1 cellular context compared by ENCODE assay signal in the genomic region with DNA sequence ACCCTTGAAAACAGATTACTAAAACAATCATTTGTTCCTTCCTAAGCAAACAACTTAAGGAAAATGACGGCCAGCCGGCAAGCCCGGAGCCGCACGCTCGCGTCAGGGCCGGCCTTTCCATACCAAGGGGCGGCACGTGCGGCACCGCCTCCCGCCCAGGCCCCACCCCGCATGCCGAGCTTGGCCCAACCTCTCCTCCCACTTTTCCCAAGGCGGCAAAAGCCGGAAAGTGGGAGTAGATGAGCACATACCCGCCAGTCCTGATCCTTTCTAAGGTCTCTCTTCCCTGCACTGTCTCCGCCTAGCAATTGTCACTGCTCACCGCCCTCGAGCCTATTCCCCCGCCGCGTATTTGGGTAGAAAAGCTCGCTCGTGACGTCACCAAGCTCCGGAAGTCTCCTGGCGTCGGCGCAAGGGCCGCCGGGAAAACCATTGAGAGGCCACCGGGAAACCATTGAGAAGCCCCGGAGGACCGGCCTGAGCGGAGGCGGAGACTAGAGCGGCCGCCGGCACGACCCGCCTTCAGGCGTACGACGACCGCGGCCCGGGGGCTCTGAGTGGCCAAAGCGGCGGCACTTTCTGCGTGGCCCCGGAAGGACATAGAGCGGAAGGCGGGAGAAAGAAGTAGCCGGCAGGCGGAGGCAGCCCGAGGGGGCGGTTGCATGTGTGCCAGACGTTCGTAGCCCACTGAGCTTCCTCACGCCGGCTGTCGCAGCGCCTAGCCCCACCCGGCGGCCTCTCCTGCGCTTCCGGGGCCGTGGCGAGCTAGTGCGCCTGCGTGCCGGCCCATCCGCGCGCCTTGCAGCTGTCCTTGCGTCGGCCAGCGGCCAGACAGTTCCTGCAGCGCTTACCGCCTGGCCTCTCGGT.
TF ChIP-seq lines count a peak whose summit lies in the region.

A gene with protein sequence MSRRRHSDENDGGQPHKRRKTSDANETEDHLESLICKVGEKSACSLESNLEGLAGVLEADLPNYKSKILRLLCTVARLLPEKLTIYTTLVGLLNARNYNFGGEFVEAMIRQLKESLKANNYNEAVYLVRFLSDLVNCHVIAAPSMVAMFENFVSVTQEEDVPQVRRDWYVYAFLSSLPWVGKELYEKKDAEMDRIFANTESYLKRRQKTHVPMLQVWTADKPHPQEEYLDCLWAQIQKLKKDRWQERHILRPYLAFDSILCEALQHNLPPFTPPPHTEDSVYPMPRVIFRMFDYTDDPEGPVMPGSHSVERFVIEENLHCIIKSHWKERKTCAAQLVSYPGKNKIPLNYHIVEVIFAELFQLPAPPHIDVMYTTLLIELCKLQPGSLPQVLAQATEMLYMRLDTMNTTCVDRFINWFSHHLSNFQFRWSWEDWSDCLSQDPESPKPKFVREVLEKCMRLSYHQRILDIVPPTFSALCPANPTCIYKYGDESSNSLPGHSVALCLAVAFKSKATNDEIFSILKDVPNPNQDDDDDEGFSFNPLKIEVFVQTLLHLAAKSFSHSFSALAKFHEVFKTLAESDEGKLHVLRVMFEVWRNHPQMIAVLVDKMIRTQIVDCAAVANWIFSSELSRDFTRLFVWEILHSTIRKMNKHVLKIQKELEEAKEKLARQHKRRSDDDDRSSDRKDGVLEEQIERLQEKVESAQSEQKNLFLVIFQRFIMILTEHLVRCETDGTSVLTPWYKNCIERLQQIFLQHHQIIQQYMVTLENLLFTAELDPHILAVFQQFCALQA (plus strand): TSS at position 830 of the 867 bp plus-strand sequence. CDS start 61 bp downstream, outside the sequence.
A gene (minus strand): TSS at position 377 of the 867 bp plus-strand sequence. CDS start 5,806 bp downstream, outside the sequence.

TF ChIP-seq in K562, 482 proteins besides CTCF, POLR2A, EP300 and RAD21 (continued from another document and continues in another):
- TF ChIP-seq, protein P1, sequence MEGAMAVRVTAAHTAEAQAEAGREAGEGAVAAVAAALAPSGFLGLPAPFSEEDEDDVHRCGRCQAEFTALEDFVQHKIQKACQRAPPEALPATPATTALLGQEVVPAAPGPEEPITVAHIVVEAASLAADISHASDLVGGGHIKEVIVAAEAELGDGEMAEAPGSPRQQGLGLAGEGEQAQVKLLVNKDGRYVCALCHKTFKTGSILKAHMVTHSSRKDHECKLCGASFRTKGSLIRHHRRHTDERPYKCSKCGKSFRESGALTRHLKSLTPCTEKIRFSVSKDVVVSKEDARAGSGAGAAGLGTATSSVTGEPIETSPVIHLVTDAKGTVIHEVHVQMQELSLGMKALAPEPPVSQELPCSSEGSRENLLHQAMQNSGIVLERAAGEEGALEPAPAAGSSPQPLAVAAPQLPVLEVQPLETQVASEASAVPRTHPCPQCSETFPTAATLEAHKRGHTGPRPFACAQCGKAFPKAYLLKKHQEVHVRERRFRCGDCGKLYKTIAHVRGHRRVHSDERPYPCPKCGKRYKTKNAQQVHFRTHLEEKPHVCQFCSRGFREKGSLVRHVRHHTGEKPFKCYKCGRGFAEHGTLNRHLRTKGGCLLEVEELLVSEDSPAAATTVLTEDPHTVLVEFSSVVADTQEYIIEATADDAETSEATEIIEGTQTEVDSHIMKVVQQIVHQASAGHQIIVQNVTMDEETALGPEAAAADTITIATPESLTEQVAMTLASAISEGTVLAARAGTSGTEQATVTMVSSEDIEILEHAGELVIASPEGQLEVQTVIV (CRISPR knock-in tag; IDR thresholded peaks at IDR 0.05; ENCODE audit: borderline replicate concordance), result no peak
- no peak for TF ChIP-seq ZNF165 (CRISPR knock-in tag; IDR thresholded peaks at IDR 0.05; ENCODE audit: borderline replicate concordance)
- TF ChIP-seq ZNF133 (CRISPR knock-in tag; IDR thresholded peaks at IDR 0.05), result no peak
- TF ChIP-seq EGR1 (conservative IDR thresholded peaks at IDR 0.05), result peak; percentile 89
- TF ChIP-seq, protein P2, sequence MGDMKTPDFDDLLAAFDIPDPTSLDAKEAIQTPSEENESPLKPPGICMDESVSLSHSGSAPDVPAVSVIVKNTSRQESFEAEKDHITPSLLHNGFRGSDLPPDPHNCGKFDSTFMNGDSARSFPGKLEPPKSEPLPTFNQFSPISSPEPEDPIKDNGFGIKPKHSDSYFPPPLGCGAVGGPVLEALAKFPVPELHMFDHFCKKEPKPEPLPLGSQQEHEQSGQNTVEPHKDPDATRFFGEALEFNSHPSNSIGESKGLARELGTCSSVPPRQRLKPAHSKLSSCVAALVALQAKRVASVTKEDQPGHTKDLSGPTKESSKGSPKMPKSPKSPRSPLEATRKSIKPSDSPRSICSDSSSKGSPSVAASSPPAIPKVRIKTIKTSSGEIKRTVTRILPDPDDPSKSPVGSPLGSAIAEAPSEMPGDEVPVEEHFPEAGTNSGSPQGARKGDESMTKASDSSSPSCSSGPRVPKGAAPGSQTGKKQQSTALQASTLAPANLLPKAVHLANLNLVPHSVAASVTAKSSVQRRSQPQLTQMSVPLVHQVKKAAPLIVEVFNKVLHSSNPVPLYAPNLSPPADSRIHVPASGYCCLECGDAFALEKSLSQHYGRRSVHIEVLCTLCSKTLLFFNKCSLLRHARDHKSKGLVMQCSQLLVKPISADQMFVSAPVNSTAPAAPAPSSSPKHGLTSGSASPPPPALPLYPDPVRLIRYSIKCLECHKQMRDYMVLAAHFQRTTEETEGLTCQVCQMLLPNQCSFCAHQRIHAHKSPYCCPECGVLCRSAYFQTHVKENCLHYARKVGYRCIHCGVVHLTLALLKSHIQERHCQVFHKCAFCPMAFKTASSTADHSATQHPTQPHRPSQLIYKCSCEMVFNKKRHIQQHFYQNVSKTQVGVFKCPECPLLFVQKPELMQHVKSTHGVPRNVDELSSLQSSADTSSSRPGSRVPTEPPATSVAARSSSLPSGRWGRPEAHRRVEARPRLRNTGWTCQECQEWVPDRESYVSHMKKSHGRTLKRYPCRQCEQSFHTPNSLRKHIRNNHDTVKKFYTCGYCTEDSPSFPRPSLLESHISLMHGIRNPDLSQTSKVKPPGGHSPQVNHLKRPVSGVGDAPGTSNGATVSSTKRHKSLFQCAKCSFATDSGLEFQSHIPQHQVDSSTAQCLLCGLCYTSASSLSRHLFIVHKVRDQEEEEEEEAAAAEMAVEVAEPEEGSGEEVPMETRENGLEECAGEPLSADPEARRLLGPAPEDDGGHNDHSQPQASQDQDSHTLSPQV (IDR thresholded peaks at IDR 0.05), result 0 out of 2 replicates have a peak, but pooled peaks have one; percentile 6
- TF ChIP-seq, protein P3, sequence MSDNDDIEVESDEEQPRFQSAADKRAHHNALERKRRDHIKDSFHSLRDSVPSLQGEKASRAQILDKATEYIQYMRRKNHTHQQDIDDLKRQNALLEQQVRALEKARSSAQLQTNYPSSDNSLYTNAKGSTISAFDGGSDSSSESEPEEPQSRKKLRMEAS (CRISPR knock-in tag; IDR thresholded peaks at IDR 0.05), result peak; percentile 99
- no peak for TF ChIP-seq CEBPB (tag; IDR thresholded peaks at IDR 0.05)
- no peak for TF ChIP-seq NCOA4 (IDR thresholded peaks at IDR 0.05; ENCODE audit: partially characterized antibody)
- TF ChIP-seq KLF6 (CRISPR knock-in tag; IDR thresholded peaks at IDR 0.05; ENCODE audit: borderline replicate concordance), result peak; percentile 41; the same call in 1 of the 2 replicates
- no peak for TF ChIP-seq SRSF1 (IDR thresholded peaks at IDR 0.05; ENCODE audit: low read depth, low read length)
- no peak for TF ChIP-seq NCOA6 (IDR thresholded peaks at IDR 0.05)
- TF ChIP-seq PHF20 (IDR thresholded peaks at IDR 0.05; ENCODE audit: partially characterized antibody), result peak; percentile 73
- no peak; the same call in 1 of the 2 replicates for TF ChIP-seq KDM2B (CRISPR knock-in tag; IDR thresholded peaks at IDR 0.05)
- no peak for TF ChIP-seq ZSCAN29 (IDR thresholded peaks at IDR 0.05)
- peak in 1 of 2 experiments; percentile 32; a peak in 1 of 4 replicates for TF ChIP-seq SRF (CRISPR knock-in tag; IDR thresholded peaks at IDR 0.05)
- TF ChIP-seq, protein P4, sequence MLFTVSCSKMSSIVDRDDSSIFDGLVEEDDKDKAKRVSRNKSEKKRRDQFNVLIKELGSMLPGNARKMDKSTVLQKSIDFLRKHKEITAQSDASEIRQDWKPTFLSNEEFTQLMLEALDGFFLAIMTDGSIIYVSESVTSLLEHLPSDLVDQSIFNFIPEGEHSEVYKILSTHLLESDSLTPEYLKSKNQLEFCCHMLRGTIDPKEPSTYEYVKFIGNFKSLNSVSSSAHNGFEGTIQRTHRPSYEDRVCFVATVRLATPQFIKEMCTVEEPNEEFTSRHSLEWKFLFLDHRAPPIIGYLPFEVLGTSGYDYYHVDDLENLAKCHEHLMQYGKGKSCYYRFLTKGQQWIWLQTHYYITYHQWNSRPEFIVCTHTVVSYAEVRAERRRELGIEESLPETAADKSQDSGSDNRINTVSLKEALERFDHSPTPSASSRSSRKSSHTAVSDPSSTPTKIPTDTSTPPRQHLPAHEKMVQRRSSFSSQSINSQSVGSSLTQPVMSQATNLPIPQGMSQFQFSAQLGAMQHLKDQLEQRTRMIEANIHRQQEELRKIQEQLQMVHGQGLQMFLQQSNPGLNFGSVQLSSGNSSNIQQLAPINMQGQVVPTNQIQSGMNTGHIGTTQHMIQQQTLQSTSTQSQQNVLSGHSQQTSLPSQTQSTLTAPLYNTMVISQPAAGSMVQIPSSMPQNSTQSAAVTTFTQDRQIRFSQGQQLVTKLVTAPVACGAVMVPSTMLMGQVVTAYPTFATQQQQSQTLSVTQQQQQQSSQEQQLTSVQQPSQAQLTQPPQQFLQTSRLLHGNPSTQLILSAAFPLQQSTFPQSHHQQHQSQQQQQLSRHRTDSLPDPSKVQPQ (CRISPR knock-in tag; IDR thresholded peaks at IDR 0.05; ENCODE audit: borderline replicate concordance), result 0 out of 2 replicates have a peak, but pooled peaks have one; percentile 26
- TF ChIP-seq CREM (IDR thresholded peaks at IDR 0.05; ENCODE audit: low read depth), result peak; percentile 95
- TF ChIP-seq GABPB1 (CRISPR knock-in tag; IDR thresholded peaks at IDR 0.05), result peak; percentile 95
- no peak for TF ChIP-seq SMARCB1 (IDR thresholded peaks at IDR 0.05; ENCODE audit: insufficient read length, low read depth)
- TF ChIP-seq, protein P5, sequence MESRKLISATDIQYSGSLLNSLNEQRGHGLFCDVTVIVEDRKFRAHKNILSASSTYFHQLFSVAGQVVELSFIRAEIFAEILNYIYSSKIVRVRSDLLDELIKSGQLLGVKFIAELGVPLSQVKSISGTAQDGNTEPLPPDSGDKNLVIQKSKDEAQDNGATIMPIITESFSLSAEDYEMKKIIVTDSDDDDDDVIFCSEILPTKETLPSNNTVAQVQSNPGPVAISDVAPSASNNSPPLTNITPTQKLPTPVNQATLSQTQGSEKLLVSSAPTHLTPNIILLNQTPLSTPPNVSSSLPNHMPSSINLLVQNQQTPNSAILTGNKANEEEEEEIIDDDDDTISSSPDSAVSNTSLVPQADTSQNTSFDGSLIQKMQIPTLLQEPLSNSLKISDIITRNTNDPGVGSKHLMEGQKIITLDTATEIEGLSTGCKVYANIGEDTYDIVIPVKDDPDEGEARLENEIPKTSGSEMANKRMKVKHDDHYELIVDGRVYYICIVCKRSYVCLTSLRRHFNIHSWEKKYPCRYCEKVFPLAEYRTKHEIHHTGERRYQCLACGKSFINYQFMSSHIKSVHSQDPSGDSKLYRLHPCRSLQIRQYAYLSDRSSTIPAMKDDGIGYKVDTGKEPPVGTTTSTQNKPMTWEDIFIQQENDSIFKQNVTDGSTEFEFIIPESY (CRISPR knock-in tag; IDR thresholded peaks at IDR 0.05), result no peak; the same call in 1 of the 2 replicates
- TF ChIP-seq, protein P6, sequence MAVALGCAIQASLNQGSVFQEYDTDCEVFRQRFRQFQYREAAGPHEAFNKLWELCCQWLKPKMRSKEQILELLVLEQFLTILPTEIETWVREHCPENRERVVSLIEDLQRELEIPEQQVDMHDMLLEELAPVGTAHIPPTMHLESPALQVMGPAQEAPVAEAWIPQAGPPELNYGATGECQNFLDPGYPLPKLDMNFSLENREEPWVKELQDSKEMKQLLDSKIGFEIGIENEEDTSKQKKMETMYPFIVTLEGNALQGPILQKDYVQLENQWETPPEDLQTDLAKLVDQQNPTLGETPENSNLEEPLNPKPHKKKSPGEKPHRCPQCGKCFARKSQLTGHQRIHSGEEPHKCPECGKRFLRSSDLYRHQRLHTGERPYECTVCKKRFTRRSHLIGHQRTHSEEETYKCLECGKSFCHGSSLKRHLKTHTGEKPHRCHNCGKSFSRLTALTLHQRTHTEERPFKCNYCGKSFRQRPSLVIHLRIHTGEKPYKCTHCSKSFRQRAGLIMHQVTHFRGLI (CRISPR knock-in tag; IDR thresholded peaks at IDR 0.05), result no peak
- TF ChIP-seq, protein P7, sequence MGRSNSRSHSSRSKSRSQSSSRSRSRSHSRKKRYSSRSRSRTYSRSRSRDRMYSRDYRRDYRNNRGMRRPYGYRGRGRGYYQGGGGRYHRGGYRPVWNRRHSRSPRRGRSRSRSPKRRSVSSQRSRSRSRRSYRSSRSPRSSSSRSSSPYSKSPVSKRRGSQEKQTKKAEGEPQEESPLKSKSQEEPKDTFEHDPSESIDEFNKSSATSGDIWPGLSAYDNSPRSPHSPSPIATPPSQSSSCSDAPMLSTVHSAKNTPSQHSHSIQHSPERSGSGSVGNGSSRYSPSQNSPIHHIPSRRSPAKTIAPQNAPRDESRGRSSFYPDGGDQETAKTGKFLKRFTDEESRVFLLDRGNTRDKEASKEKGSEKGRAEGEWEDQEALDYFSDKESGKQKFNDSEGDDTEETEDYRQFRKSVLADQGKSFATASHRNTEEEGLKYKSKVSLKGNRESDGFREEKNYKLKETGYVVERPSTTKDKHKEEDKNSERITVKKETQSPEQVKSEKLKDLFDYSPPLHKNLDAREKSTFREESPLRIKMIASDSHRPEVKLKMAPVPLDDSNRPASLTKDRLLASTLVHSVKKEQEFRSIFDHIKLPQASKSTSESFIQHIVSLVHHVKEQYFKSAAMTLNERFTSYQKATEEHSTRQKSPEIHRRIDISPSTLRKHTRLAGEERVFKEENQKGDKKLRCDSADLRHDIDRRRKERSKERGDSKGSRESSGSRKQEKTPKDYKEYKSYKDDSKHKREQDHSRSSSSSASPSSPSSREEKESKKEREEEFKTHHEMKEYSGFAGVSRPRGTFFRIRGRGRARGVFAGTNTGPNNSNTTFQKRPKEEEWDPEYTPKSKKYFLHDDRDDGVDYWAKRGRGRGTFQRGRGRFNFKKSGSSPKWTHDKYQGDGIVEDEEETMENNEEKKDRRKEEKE (IDR thresholded peaks at IDR 0.05; ENCODE audit: borderline replicate concordance in 1 of 2, control insufficient read depth in 1 of 2, low read depth in 2 of 2, low read length in 1 of 2), result peak in 1 of 2 experiments; percentile 72; a peak in 1 of 4 replicates
- TF ChIP-seq PRPF4 (IDR thresholded peaks at IDR 0.05; ENCODE audit: insufficient read depth, low read depth, low read length, poor library complexity, severe bottlenecking), result no peak
- TF ChIP-seq, protein P8, sequence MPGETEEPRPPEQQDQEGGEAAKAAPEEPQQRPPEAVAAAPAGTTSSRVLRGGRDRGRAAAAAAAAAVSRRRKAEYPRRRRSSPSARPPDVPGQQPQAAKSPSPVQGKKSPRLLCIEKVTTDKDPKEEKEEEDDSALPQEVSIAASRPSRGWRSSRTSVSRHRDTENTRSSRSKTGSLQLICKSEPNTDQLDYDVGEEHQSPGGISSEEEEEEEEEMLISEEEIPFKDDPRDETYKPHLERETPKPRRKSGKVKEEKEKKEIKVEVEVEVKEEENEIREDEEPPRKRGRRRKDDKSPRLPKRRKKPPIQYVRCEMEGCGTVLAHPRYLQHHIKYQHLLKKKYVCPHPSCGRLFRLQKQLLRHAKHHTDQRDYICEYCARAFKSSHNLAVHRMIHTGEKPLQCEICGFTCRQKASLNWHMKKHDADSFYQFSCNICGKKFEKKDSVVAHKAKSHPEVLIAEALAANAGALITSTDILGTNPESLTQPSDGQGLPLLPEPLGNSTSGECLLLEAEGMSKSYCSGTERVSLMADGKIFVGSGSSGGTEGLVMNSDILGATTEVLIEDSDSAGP (CRISPR knock-in tag; IDR thresholded peaks at IDR 0.05), result no peak; the same call in 1 of the 2 replicates
- 0 out of 2 replicates have a peak, but pooled peaks have one; percentile 1 for TF ChIP-seq ZNF384 (IDR thresholded peaks at IDR 0.05; ENCODE audit: low read depth, low read length)
